Comparison of ENCODE assay signal across 8 cellular contexts in the genomic region with DNA sequence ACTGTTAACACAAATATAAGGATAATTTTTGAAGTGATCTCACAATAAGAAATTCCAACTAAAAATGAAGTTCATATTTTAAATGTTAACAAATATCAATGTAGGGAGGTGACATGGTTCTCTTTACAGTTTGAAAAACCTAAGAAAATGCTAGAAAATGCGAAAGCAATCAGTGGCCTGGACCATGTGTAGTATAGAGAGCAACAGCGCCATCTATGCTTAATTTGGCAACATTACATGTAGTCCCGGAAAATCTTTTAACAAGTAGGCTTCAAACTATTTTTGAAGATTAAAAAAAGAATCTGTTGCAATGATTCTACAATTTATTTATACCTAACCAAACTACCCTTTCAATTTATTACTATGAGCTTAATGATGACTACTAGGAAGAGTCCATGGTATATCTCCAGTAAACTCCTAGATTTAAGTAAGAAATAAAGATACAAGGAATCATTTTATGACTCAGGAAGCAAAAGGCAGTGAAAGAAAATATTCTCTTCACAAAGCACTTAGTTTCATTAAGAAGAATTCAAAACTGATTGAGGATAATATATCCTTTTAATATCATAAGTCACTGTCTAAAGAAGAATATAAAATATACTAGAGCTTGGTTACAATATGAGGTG. TPM values are rescaled to one million over a fixed set of nuclear protein-coding genes. Genes with fewer than 3 reads are reported as not detected.
DNase-seq lines count a peak whose midpoint lies in the region; ATAC-seq and TF ChIP-seq lines count a peak whose summit lies in the region.

No MANE protein-coding gene starts in this region.

- H4K20me1 ChIP-seq in GM23248 (ENCODE audit: insufficient read depth) = no peaks in the 10 kb centered on the region

- TF ChIP-seq CTCF in BE2C (IDR thresholded peaks at IDR 0.05; ENCODE audit: low read depth, low read length) = peak; percentile 85

- DNase-seq in BE2C (no peak), GM23248 (peak; percentile 75), NCI-H69 (lab: John Stamatoyannopoulos, UW) (peak; percentile 36), brain pericyte (ENCODE audit: low read depth, low spot score) (peak; percentile 29), inferior parietal cortex (ENCODE audit: extremely low spot score) (peak; percentile 93), substantia nigra (lab: John Stamatoyannopoulos, UW) (peak in 4 of 49 donors; percentile 5 to 54 (median 27))
- no peak for DNase-seq in NK-92 treated with Interleukin-12 subunit alpha and Interleukin-12 subunit beta, amount 100 ng/mL, for 24 hours (lab: John Stamatoyannopoulos, UW)

- no peak overlapping the region for H3K4me2 ChIP-seq in GM23248 (ENCODE audit: unreplicated experiment)

- 1 to 7% methylated on average over 3 of the region's 3 CpGs for WGBS in GM23248 (ENCODE audit: low coverage in 1 of 2, low lambda C conversion rate in 2 of 2, missing lambda C conversion rate in 2 of 2), 2 experiments

- no peak overlapping the region for H2AFZ ChIP-seq in GM23248

- peaks cover 13% of the 10 kb centered on the region; the same call in 1 of the 2 replicates for H3F3A ChIP-seq in GM23248 (ENCODE audit: insufficient read depth)

- H3K36me3 ChIP-seq in BE2C (peaks cover 30% of the 10 kb centered on the region), GM23248 (ENCODE audit: low read depth) (peaks cover 17% of the 10 kb centered on the region; the same call in 1 of the 2 replicates)

- H3K27me3 ChIP-seq in BE2C (no peaks in the 10 kb centered on the region), GM23248 (replicated peaks; ENCODE audit: insufficient read depth) (no peaks in the 10 kb centered on the region)

- no peak overlapping the region for H3K9ac ChIP-seq in GM23248

- in situ Hi-C loops in GM23248 (cut with MboI) = no loop called here

- H3K9me3 ChIP-seq in BE2C (no peaks in the 10 kb centered on the region), GM23248 (ENCODE audit: low read depth) (no peaks in the 10 kb centered on the region)

- no peaks in the 10 kb centered on the region for H3K9me2 ChIP-seq in GM23248 (ENCODE audit: insufficient read depth)

- no peak overlapping the region for H3K4me3 ChIP-seq in BE2C (ENCODE audit: low read depth, low read length)
- H3K4me3 ChIP-seq in GM23248 = no peak overlapping the region

- no peak overlapping the region for H3K27ac ChIP-seq in GM23248
- peak overlapping the region; percentile 53 for H3K27ac ChIP-seq in substantia nigra (ENCODE audit: low read depth, low read length, poor library complexity, severe bottlenecking)

- ATAC-seq in GM19397 (IDR thresholded peaks at IDR 0.05; ENCODE audit: unreplicated experiment) = no peak

- no peaks in the 10 kb centered on the region for H3K79me2 ChIP-seq in GM23248 (ENCODE audit: insufficient read depth)

- H3K4me1 ChIP-seq in BE2C (peaks cover 7% of the 10 kb centered on the region; the same call in 1 of the 2 replicates), GM23248 (ENCODE audit: insufficient read depth) (no peaks in the 10 kb centered on the region)

RNA-seq across cellular contexts. Expression of gene NDUFA10, which starts 33.3 kb away (rescaled TPM):
- 80.3 TPM for polyA plus RNA-seq in BE2C (2012; ENCODE audit: insufficient read depth, insufficient read length, low read depth)
- 154 and 207 TPM in 2 replicates for total RNA-seq in GM23248 (2014; rRNA removed; shearing (Covaris generic))
- polyA plus RNA-seq in GM23248 (2016; fragmentation: Nextera tagmentation; extraction: Ambion mirVana) = 136 and 148 TPM in 2 replicates

RNA-seq across cellular contexts. Expression of gene OR6B2, which starts 38.4 kb away (rescaled TPM):
- 0.29 TPM for polyA plus RNA-seq in BE2C (2012; ENCODE audit: insufficient read depth, insufficient read length, low read depth)
- total RNA-seq in GM23248 (2014; rRNA removed; shearing (Covaris generic)) = not detected in 2 replicates
- polyA plus RNA-seq in GM23248 (2016; fragmentation: Nextera tagmentation; extraction: Ambion mirVana) = not detected in 2 replicates

Comparison
In these comparisons a context has a peak if more than half of its experiments do, and no peak if none do; other contexts are left out.
1. DNase-seq: peak in GM23248 (single experiment), NCI-H69 (single experiment), brain pericyte (single experiment) and inferior parietal cortex (single experiment); none in BE2C (single experiment) and NK-92 treated with Interleukin-12 subunit alpha and Interleukin-12 subunit beta, amount 100 ng/mL, for 24 hours (single experiment).